In genomic region chr9:69513291-69513690, GRCh38 we compare ENCODE assay signal across 29 cellular contexts.
"Had no signal": no experiment of that assay in that cellular context is flagged by ENCODE, and none has a peak within 500 bp of the region (broad histone marks: within the 10 kb centered on the region; RNA-seq: fewer than 3 reads in every experiment).

No MANE protein-coding gene starts in this region.

- H3K4me3 ChIP-seq: ascending aorta, esophagus squamous epithelium, heart right ventricle, left lung, lower lobe of right lung, right lobe of liver, testis, uterus had no signal

- H3K27me3 ChIP-seq: ascending aorta, brain microvascular endothelial cell, esophagus squamous epithelium, heart right ventricle, left lung, right lobe of liver, testis, uterus had no signal

- H3K27ac ChIP-seq: ascending aorta, brain microvascular endothelial cell, esophagus squamous epithelium, heart right ventricle, left lung, lower lobe of right lung, right lobe of liver, testis, uterus, WERI-Rb-1 had no signal

- H3K4me1 ChIP-seq: ascending aorta, esophagus squamous epithelium, heart right ventricle, left lung, lower lobe of right lung, testis, uterus had no signal

- H3K36me3 ChIP-seq: brain microvascular endothelial cell, left lung, lower lobe of right lung, right lobe of liver, uterus, WERI-Rb-1 had no signal

- H3K9me3 ChIP-seq: ascending aorta, esophagus squamous epithelium, heart right ventricle, lower lobe of right lung, right lobe of liver, testis, uterus had no signal

- ATAC-seq: heart right ventricle; left lung; lower lobe of right lung; natural killer cell; stimulated activated naive CD8-positive, alpha-beta T cell treated with anti-CD3 and anti-CD28 coated beads, Interleukin-15, Interleukin-2, amounts not matched to agents 100 U/mL and 50 U/mL, for 24 hours; T-helper 17 cell had no signal

- DNase-seq: activated CD4-positive, alpha-beta memory T cell treated with anti-CD3 and anti-CD28 coated beads for 36 hours; activated CD4-positive, alpha-beta T cell treated with anti-CD3 and anti-CD28 coated beads, Interleukin-2, amount 10 ng/mL, durations not matched to agents 24 days and 14 days; activated CD4-positive, CD25-positive, alpha-beta regulatory T cell treated with anti-CD3 and anti-CD28 coated beads, Interleukin-2, amount 50 U/mL, for 72 hours; activated CD8-positive, alpha-beta memory T cell treated with anti-CD3 and anti-CD28 coated beads, Interleukin-2, amount 50 U/mL, for 4 hours; activated effector memory CD4-positive, alpha-beta T cell treated with anti-CD3 and anti-CD28 coated beads, Interleukin-2, amount 50 U/mL, for 16 hours; activated naive CD4-positive, alpha-beta T cell treated with anti-CD3 and anti-CD28 coated beads for 36 hours; activated naive CD8-positive, alpha-beta T cell treated with anti-CD3 and anti-CD28 coated beads for 36 hours; activated T-cell treated with anti-CD3 and anti-CD28 coated beads, Interleukin-2, amount 50 U/mL, for 1 hour; brain microvascular endothelial cell; caudate nucleus; esophagus squamous epithelium; foreskin melanocyte; heart right ventricle; left lung; lower lobe of right lung; mesenchymal stem cell; natural killer cell; posterior cingulate gyrus; right lobe of liver; stimulated activated CD4-positive, alpha-beta T cell treated with anti-CD3 and anti-CD28 coated beads, Interleukin-12 subunit alpha, Interleukin-12 subunit beta, amount 100 ng/mL, for 4 hours; stimulated activated CD4-positive, alpha-beta T cell treated with anti-CD3 and anti-CD28 coated beads, Interleukin-4, amount 100 ng/mL, for 1 hour; stimulated activated naive CD8-positive, alpha-beta T cell treated with anti-CD3 and anti-CD28 coated beads, Interleukin-15, Interleukin-2, amounts not matched to agents 100 U/mL and 50 U/mL, for 24 hours; T-helper 17 cell; T1000; testis; trophoblast cell; uterus; WERI-Rb-1 had no signal
